In the genomic region with DNA sequence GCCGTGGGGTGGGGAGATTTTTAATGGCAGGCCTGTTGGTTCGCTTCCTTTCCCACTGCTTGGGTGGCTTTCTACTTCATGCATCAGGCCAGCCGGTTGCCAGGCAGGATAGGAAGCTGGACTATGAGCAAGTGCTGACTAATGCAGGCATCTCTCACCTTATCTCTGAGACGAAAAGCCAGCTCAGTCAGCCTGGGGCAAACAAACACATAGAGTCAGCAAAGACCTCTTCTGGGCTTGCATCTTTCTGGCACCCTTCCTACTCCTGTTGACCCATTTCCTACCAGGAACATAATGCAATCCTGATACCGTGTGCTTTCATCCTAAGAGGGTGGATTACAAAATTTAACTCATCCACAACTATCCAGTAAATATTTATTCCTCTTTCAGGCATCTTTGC, we compare ENCODE assay signal across 11 cellular contexts.
A peak's percentile ranks its signal among the peaks of the same experiment; 100 is the strongest.
DNase-seq lines count a peak whose midpoint lies in the region; ATAC-seq and TF ChIP-seq lines count a peak whose summit lies in the region.
"Had no signal": no experiment of that assay in that cellular context is flagged by ENCODE, and none has a peak within 500 bp of the region (broad histone marks: within the 10 kb centered on the region; RNA-seq: fewer than 3 reads in every experiment).

No MANE protein-coding gene starts in this region.

- TF ChIP-seq CTCF in VCaP (conservative IDR thresholded peaks at IDR 0.05) (no peak), retinal pigment epithelial cell (conservative IDR thresholded peaks at IDR 0.05; ENCODE audit: low read depth, low read length) (no peak)

- peak overlapping the region; percentile 80 for H3K27ac ChIP-seq in VCaP

- ATAC-seq in GM21390 (IDR thresholded peaks at IDR 0.05; ENCODE audit: unreplicated experiment) = no peak

- DNase-seq in M059J (ENCODE audit: low read depth) (peak; percentile 85), glomerular endothelial cell (ENCODE audit: extremely low read depth, low read depth, low spot score) (peak; percentile 31), retinal pigment epithelial cell (ENCODE audit: low read depth) (peak; percentile 15), UCSD-AML1 (lab: John Stamatoyannopoulos, UW; ENCODE audit: unreplicated experiment) (no peak), HuH-7.5 (ENCODE audit: low spot score) (no peak)
- DNase-seq: activated CD4-positive, alpha-beta T cell treated with anti-CD3 and anti-CD28 coated beads for 4 hours; COR-L47; naive B cell; substantia nigra had no signal

- H3K4me3 ChIP-seq in retinal pigment epithelial cell (ENCODE audit: low read length) = no peak overlapping the region

Comparison
In these comparisons a context has a peak if more than half of its experiments do, and no peak if none do; other contexts are left out.
1. DNase-seq: peak in M059J (single experiment), glomerular endothelial cell (single experiment) and retinal pigment epithelial cell (single experiment); none in UCSD-AML1 (single experiment) and HuH-7.5 (single experiment).